ENCODE assay signal across 24 cellular contexts in genomic region chr10:127736222-127736914, GRCh38. TPM values are rescaled to one million over a fixed set of nuclear protein-coding genes. Genes with fewer than 3 reads are reported as not detected.
DNase-seq lines count a peak whose midpoint lies in the region; ATAC-seq and TF ChIP-seq lines count a peak whose summit lies in the region.
"Had no signal": no experiment of that assay in that cellular context is flagged by ENCODE, and none has a peak within 500 bp of the region (broad histone marks: within the 10 kb centered on the region; RNA-seq: fewer than 3 reads in every experiment).

No MANE protein-coding gene starts in this region.

- H3K9me3 Mint-ChIP-seq in endodermal cell = no peaks in the 10 kb centered on the region
- H3K9me3 Mint-ChIP-seq: stimulated activated naive CD8-positive, alpha-beta T cell treated with anti-CD3 and anti-CD28 coated beads, Interleukin-15, Interleukin-2, amounts not matched to agents 100 ng/mL and 50 ng/mL, for 24 hours had no signal

- H3K27me3 ChIP-seq in HUES48 (ENCODE audit: control insufficient read depth, insufficient read depth, low read length) (peaks cover 76% of the 10 kb centered on the region), endodermal cell (ENCODE audit: control insufficient read depth, insufficient read depth, low read length, poor library complexity, severe bottlenecking) (peaks cover 97% of the 10 kb centered on the region), BE2C (no peaks in the 10 kb centered on the region)

- peaks cover 13% of the 10 kb centered on the region for H3K4me1 Mint-ChIP-seq in endodermal cell
- H3K4me1 Mint-ChIP-seq: T-helper 17 cell had no signal

- H3K27me3 Mint-ChIP-seq in endodermal cell (ENCODE audit: insufficient read depth) = peaks cover 93% of the 10 kb centered on the region

- H3K4me1 ChIP-seq in HUES48 (ENCODE audit: control insufficient read depth, insufficient read depth, low read length) (peaks cover 19% of the 10 kb centered on the region), endodermal cell (ENCODE audit: control insufficient read depth, insufficient read depth, low read length) (no peaks in the 10 kb centered on the region), BE2C (no peaks in the 10 kb centered on the region)
- H3K4me1 ChIP-seq: uterus had no signal

- H3K4me3 ChIP-seq in HUES48 (ENCODE audit: low read depth, low read length) = peak overlapping the region; percentile 60
- H3K4me3 ChIP-seq in endodermal cell (ENCODE audit: low read length) = peak overlapping the region; percentile 55
- no peak overlapping the region for H3K4me3 ChIP-seq in BE2C (ENCODE audit: low read depth, low read length)
- H3K4me3 ChIP-seq: ovary, uterus had no signal

- TF ChIP-seq CTCF in endodermal cell (conservative IDR thresholded peaks at IDR 0.05) = no peak
- TF ChIP-seq CTCF in BE2C (IDR thresholded peaks at IDR 0.05; ENCODE audit: low read depth, low read length) = no peak

- H3K27ac ChIP-seq in HUES48 (ENCODE audit: low read depth, low read length) (no peak overlapping the region), endodermal cell (ENCODE audit: low read depth, low read length) (no peak overlapping the region)
- H3K27ac ChIP-seq: brain microvascular endothelial cell, ovary, uterus had no signal

- no peak for ATAC-seq in GM21825 (IDR thresholded peaks at IDR 0.05; ENCODE audit: unreplicated experiment)
- ATAC-seq: HCT116, T-helper 17 cell had no signal

- WGBS in endodermal cell (ENCODE audit: insufficient coverage in 1 of 2, insufficient read length in 1 of 2), 2 experiments = 1 to 2% methylated on average over 35 to 66 of the region's 66 CpGs

- H3K9ac ChIP-seq in HUES48 (ENCODE audit: low read depth, low read length) (no peak overlapping the region), endodermal cell (ENCODE audit: extremely low read depth, low read length, poor library complexity, severe bottlenecking) (no peak overlapping the region)

- peaks cover 5% of the 10 kb centered on the region for H3K36me3 Mint-ChIP-seq in endodermal cell (ENCODE audit: low read depth)
- H3K36me3 Mint-ChIP-seq: activated naive CD8-positive, alpha-beta T cell had no signal

- DNase-seq in endodermal cell (peak; percentile 85), islet precursor cell (peak; percentile 58), retina (peak; percentile 70), BE2C (no peak), SW480 (ENCODE audit: low spot score) (no peak)
- no peak for DNase-seq in stimulated activated CD4-positive, alpha-beta T cell treated with anti-CD3 and anti-CD28 coated beads, Interleukin-12 subunit alpha, Interleukin-12 subunit beta, amount 100 ng/mL, for 4 hours
- DNase-seq: activated CD8-positive, alpha-beta memory T cell treated with anti-CD3 and anti-CD28 coated beads for 24 hours; brain microvascular endothelial cell; cortex of kidney; erythroblast; KG1; NCI-H1092 treated with DMSO at 0.1 percent for 48 hours; NCI-H2107; NCI-H526 treated with DMSO at 0.1 percent for 48 hours; ovary; SHP77 treated with DMSO at 0.1 percent for 48 hours; stimulated activated CD4-positive, alpha-beta T cell treated with anti-CD3 and anti-CD28 coated beads, Interleukin-1b, Interleukin-23, amount 100 ng/mL, for 48 hours; T-helper 17 cell; uterus had no signal

- H3K36me3 ChIP-seq in HUES48 (ENCODE audit: control insufficient read depth, insufficient read depth, low read length) (no peaks in the 10 kb centered on the region), endodermal cell (ENCODE audit: control insufficient read depth, insufficient read depth, low read length) (no peaks in the 10 kb centered on the region), BE2C (no peaks in the 10 kb centered on the region)
- H3K36me3 ChIP-seq: brain microvascular endothelial cell, ovary, uterus had no signal

- H3K4me3 Mint-ChIP-seq in endodermal cell = peak overlapping the region; percentile 65
- H3K4me3 Mint-ChIP-seq: activated naive CD8-positive, alpha-beta T cell; stimulated activated naive CD8-positive, alpha-beta T cell treated with anti-CD3 and anti-CD28 coated beads, Interleukin-15, Interleukin-2, amounts not matched to agents 100 ng/mL and 50 ng/mL, for 24 hours; T-helper 17 cell had no signal

- H3K27ac Mint-ChIP-seq in endodermal cell = no peak overlapping the region
- H3K27ac Mint-ChIP-seq: activated naive CD8-positive, alpha-beta T cell; stimulated activated naive CD8-positive, alpha-beta T cell treated with anti-CD3 and anti-CD28 coated beads, Interleukin-15, Interleukin-2, amounts not matched to agents 100 ng/mL and 50 ng/mL, for 24 hours; T-helper 17 cell had no signal

- H3K9me3 ChIP-seq in HUES48 (ENCODE audit: control insufficient read depth, insufficient read depth, low read length) (no peaks in the 10 kb centered on the region), endodermal cell (ENCODE audit: control insufficient read depth, low read length) (no peaks in the 10 kb centered on the region), BE2C (no peaks in the 10 kb centered on the region)
- H3K9me3 ChIP-seq: ovary, uterus had no signal

RNA-seq across cellular contexts. Expression of gene FOXI2, which starts 0.6 kb away (rescaled TPM):
- 10 to 100 TPM in 1 of 2 donors, 1 to 10 TPM in 1; 1.0 to 14.8 TPM for total RNA-seq in endodermal cell
- polyA plus RNA-seq in endodermal cell (2013, experiment 1 of 2) = 1.3 TPM
- 1.3 TPM for polyA plus RNA-seq in endodermal cell (2013, experiment 2 of 2)
- not detected for polyA plus RNA-seq in BE2C (2012; ENCODE audit: insufficient read depth, insufficient read length, low read depth)
- total RNA-seq: T-helper 17 cell had no signal

Comparison
In these comparisons a context has a peak if more than half of its experiments do, and no peak if none do; other contexts are left out.
1. DNase-seq: peak in endodermal cell (single experiment), islet precursor cell (single experiment) and retina (single experiment); none in BE2C (single experiment), SW480 (single experiment) and stimulated activated CD4-positive, alpha-beta T cell treated with anti-CD3 and anti-CD28 coated beads, Interleukin-12 subunit alpha, Interleukin-12 subunit beta, amount 100 ng/mL, for 4 hours (single experiment).